In genomic region chr4:18945464-18945863, GRCh38 we compare ENCODE assay signal across 40 cellular contexts.
"Had no signal": no experiment of that assay in that cellular context is flagged by ENCODE, and none has a peak within 500 bp of the region (broad histone marks: within the 10 kb centered on the region; RNA-seq: fewer than 3 reads in every experiment).

No MANE protein-coding gene starts in this region.

- H3K9me3 Mint-ChIP-seq: activated naive CD8-positive, alpha-beta T cell treated with anti-CD3 and anti-CD28 coated beads, Interleukin-2, amount 10 ng/mL, durations not matched to agents 7 days and 5 days had no signal

- H3K4me3 Mint-ChIP-seq: activated naive CD4-positive, alpha-beta T cell treated with anti-CD3 and anti-CD28 coated beads for 36 hours; activated naive CD4-positive, alpha-beta T cell treated with anti-CD3 and anti-CD28 coated beads, Interleukin-2, amount 10 ng/mL, durations not matched to agents 7 days and 5 days; activated naive CD4-positive, alpha-beta T cell treated with anti-CD3 and anti-CD28 coated beads, Interleukin-2, amount 50 U/mL, for 24 hours; activated naive CD8-positive, alpha-beta T cell; activated naive CD8-positive, alpha-beta T cell treated with anti-CD3 and anti-CD28 coated beads for 36 hours; activated naive CD8-positive, alpha-beta T cell treated with anti-CD3 and anti-CD28 coated beads, Interleukin-2, amount 10 ng/mL, durations not matched to agents 7 days and 5 days; activated naive CD8-positive, alpha-beta T cell treated with anti-CD3 and anti-CD28 coated beads, Interleukin-2, amount 50 U/mL, for 24 hours; activated T-cell treated with anti-CD3 and anti-CD28 coated beads, Interleukin-2, amount 50 U/mL, for 24 hours; activated T-cell treated with anti-CD3 and anti-CD28 coated beads, Interleukin-2, amount 50 U/mL, for 4 hours; activated T-cell treated with anti-CD3 and anti-CD28 coated beads, Interleukin-2, amount 50 U/mL, for 72 hours; activated T-helper 1 cell treated with anti-CD3 and anti-CD28 coated beads, Interleukin-12 subunit alpha, Interleukin-12 subunit beta, Interleukin-2, Interleukin-4 antibody, amounts not matched to agents 30 ng/mL and 10 ng/mL and 1 ng/mL, durations not matched to agents 14 hours and 24 hours and 36 hours; activated T-helper 17 cell treated with anti-CD3 and anti-CD28 coated beads, Interleukin-2, amount 50 U/mL, for 72 hours; brain; central memory CD8-positive, alpha-beta T cell had no signal

- H3K27ac ChIP-seq: adrenal gland, ascending aorta, body of pancreas, brain microvascular endothelial cell, breast epithelium, cardiac muscle cell had no signal

- H3K9me3 ChIP-seq: adrenal gland, ascending aorta, body of pancreas, breast epithelium had no signal

- DNase-seq: activated effector memory CD4-positive, alpha-beta T cell treated with anti-CD3 and anti-CD28 coated beads, Interleukin-2, amount 50 U/mL, for 16 hours; activated effector memory CD4-positive, alpha-beta T cell treated with Interleukin-2 at 50 U/mL for 16 hours; activated gamma-delta T cell; activated gamma-delta T cell treated with Interleukin-2 at 50 U/mL for 16 hours; activated naive CD4-positive, alpha-beta T cell; activated naive CD4-positive, alpha-beta T cell treated with anti-CD3 and anti-CD28 coated beads for 36 hours; activated naive CD4-positive, alpha-beta T cell treated with anti-CD3 and anti-CD28 coated beads, Interleukin-2, amount 10 ng/mL, durations not matched to agents 7 days and 5 days; activated naive CD4-positive, alpha-beta T cell treated with anti-CD3 and anti-CD28 coated beads, Interleukin-2, amount 50 U/mL, for 16 hours; activated naive CD4-positive, alpha-beta T cell treated with Interleukin-2 at 50 U/mL for 16 hours; activated naive CD8-positive, alpha-beta T cell treated with anti-CD3 and anti-CD28 coated beads for 36 hours; activated naive CD8-positive, alpha-beta T cell treated with anti-CD3 and anti-CD28 coated beads, Interleukin-2, amount 10 ng/mL, durations not matched to agents 7 days and 5 days; activated naive CD8-positive, alpha-beta T cell treated with anti-CD3 and anti-CD28 coated beads, Interleukin-2, amount 50 U/mL, for 24 hours; activated T-cell treated with anti-CD3 and anti-CD28 coated beads, Interleukin-2, amount 50 U/mL, for 1 hour; activated T-cell treated with anti-CD3 and anti-CD28 coated beads, Interleukin-2, amount 50 U/mL, for 24 hours; activated T-cell treated with anti-CD3 and anti-CD28 coated beads, Interleukin-2, amount 50 U/mL, for 4 hours; activated T-cell treated with anti-CD3 and anti-CD28 coated beads, Interleukin-2, amount 50 U/mL, for 48 hours; activated T-cell treated with anti-CD3 and anti-CD28 coated beads, Interleukin-2, amount 50 U/mL, for 72 hours; adrenal gland; amniotic stem cell; amygdala; anterior cingulate cortex; aorta; body of pancreas; brain microvascular endothelial cell; caudate nucleus; central memory CD4-positive, alpha-beta T cell; cerebellar nuclear complex had no signal

- H3K36me3 Mint-ChIP-seq: activated naive CD4-positive, alpha-beta T cell treated with anti-CD3 and anti-CD28 coated beads, Interleukin-2, amount 10 ng/mL, durations not matched to agents 7 days and 5 days; activated naive CD4-positive, alpha-beta T cell treated with anti-CD3 and anti-CD28 coated beads, Interleukin-2, amount 50 U/mL, for 24 hours; activated naive CD8-positive, alpha-beta T cell; activated naive CD8-positive, alpha-beta T cell treated with anti-CD3 and anti-CD28 coated beads for 36 hours; activated naive CD8-positive, alpha-beta T cell treated with anti-CD3 and anti-CD28 coated beads, Interleukin-2, amount 10 ng/mL, durations not matched to agents 7 days and 5 days; brain had no signal

- ATAC-seq: activated naive CD4-positive, alpha-beta T cell treated with anti-CD3 and anti-CD28 coated beads, Interleukin-2, amount 50 U/mL, for 72 hours; activated naive CD8-positive, alpha-beta T cell treated with anti-CD3 and anti-CD28 coated beads, Interleukin-2, amount 50 U/mL, for 24 hours; activated T-cell treated with anti-CD3 and anti-CD28 coated beads, Interleukin-2, amount 50 U/mL, for 4 hours; activated T-cell treated with anti-CD3 and anti-CD28 coated beads, Interleukin-2, amount 50 U/mL, for 72 hours; activated T-helper 17 cell treated with anti-CD3 and anti-CD28 coated beads, Interleukin-2, amount 50 U/mL, for 72 hours; body of pancreas had no signal

- H3K36me3 ChIP-seq: adrenal gland, ascending aorta, brain microvascular endothelial cell, breast epithelium, cardiac muscle cell had no signal

- H3K4me1 ChIP-seq: adrenal gland, ascending aorta, body of pancreas, breast epithelium had no signal

- H3K27ac Mint-ChIP-seq: activated naive CD4-positive, alpha-beta T cell treated with anti-CD3 and anti-CD28 coated beads for 36 hours; activated naive CD4-positive, alpha-beta T cell treated with anti-CD3 and anti-CD28 coated beads, Interleukin-2, amount 10 ng/mL, durations not matched to agents 7 days and 5 days; activated naive CD4-positive, alpha-beta T cell treated with anti-CD3 and anti-CD28 coated beads, Interleukin-2, amount 50 U/mL, for 24 hours; activated naive CD4-positive, alpha-beta T cell treated with anti-CD3 and anti-CD28 coated beads, Interleukin-2, amount 50 U/mL, for 72 hours; activated naive CD8-positive, alpha-beta T cell; activated naive CD8-positive, alpha-beta T cell treated with anti-CD3 and anti-CD28 coated beads for 36 hours; activated naive CD8-positive, alpha-beta T cell treated with anti-CD3 and anti-CD28 coated beads, Interleukin-2, amount 10 ng/mL, durations not matched to agents 7 days and 5 days; activated naive CD8-positive, alpha-beta T cell treated with anti-CD3 and anti-CD28 coated beads, Interleukin-2, amount 50 U/mL, for 24 hours; activated T-cell treated with anti-CD3 and anti-CD28 coated beads, Interleukin-2, amount 50 U/mL, for 24 hours; activated T-cell treated with anti-CD3 and anti-CD28 coated beads, Interleukin-2, amount 50 U/mL, for 72 hours; activated T-helper 1 cell treated with anti-CD3 and anti-CD28 coated beads, Interleukin-12 subunit alpha, Interleukin-12 subunit beta, Interleukin-2, Interleukin-4 antibody, amounts not matched to agents 30 ng/mL and 10 ng/mL and 1 ng/mL, durations not matched to agents 14 hours and 24 hours and 36 hours; activated T-helper 17 cell treated with anti-CD3 and anti-CD28 coated beads, Interleukin-2, amount 50 U/mL, for 72 hours; activated T-helper 2 cell treated with anti-CD3 and anti-CD28 coated beads, Interferon-gamma antibody, Interleukin-2, Interleukin-4, amounts not matched to agents 10 μg/mL and 5 μg/mL and 100 μg/mL, durations not matched to agents 14 hours and 24 hours and 36 hours; brain had no signal

- H3K4me3 ChIP-seq: adrenal gland, ascending aorta, body of pancreas, breast epithelium, cardiac muscle cell had no signal

- H3K4me1 Mint-ChIP-seq: activated naive CD4-positive, alpha-beta T cell treated with anti-CD3 and anti-CD28 coated beads, Interleukin-2, amount 10 ng/mL, durations not matched to agents 7 days and 5 days; activated naive CD4-positive, alpha-beta T cell treated with anti-CD3 and anti-CD28 coated beads, Interleukin-2, amount 50 U/mL, for 24 hours; activated naive CD8-positive, alpha-beta T cell treated with anti-CD3 and anti-CD28 coated beads for 36 hours; activated naive CD8-positive, alpha-beta T cell treated with anti-CD3 and anti-CD28 coated beads, Interleukin-2, amount 10 ng/mL, durations not matched to agents 7 days and 5 days; activated naive CD8-positive, alpha-beta T cell treated with anti-CD3 and anti-CD28 coated beads, Interleukin-2, amount 50 U/mL, for 24 hours; activated T-helper 17 cell treated with anti-CD3 and anti-CD28 coated beads, Interleukin-2, amount 50 U/mL, for 72 hours; brain; central memory CD8-positive, alpha-beta T cell had no signal

- FAIRE-seq: astrocyte, bronchial epithelial cell had no signal

- H3K27me3 ChIP-seq: adrenal gland, ascending aorta, body of pancreas, brain microvascular endothelial cell, breast epithelium, cardiac muscle cell had no signal
